In the genomic region with DNA sequence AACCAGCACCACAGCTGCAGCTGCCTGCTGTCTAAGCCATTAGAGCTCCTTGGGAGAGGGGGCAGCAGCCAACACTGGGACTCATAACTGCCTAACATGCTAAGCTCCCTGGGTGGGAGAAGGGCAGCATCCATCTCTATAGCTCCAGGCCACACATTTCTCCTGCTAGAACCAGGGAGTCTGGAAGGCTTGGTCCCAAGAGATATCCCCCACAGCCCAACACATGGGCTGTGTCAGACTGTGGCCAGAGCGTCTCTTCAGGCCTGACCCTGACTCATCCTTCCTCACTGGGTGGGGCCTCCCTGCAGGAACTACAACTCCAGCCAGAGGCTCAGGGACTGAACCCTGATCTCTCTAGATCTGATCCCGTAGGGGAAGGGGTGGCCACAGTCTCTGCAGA, we compare ENCODE assay signal across 18 cellular contexts.
DNase-seq lines count a peak whose midpoint lies in the region; ATAC-seq and TF ChIP-seq lines count a peak whose summit lies in the region.
"Had no signal": no experiment of that assay in that cellular context is flagged by ENCODE, and none has a peak within 500 bp of the region (broad histone marks: within the 10 kb centered on the region; RNA-seq: fewer than 3 reads in every experiment).

No MANE protein-coding gene starts in this region.

- intact Hi-C loops in Right ventricle myocardium inferior (cut with DNase I), result no loop called here
- intact Hi-C loops in left ventricle myocardium superior (cut with micrococcal nuclease), result no loop called here

- no peak for TF ChIP-seq CTCF in GM10248 (IDR thresholded peaks at IDR 0.05; ENCODE audit: control extremely low read depth, extremely low read depth, low read depth, missing control alignments)

- POLR2A ChIA-PET in GM10248 (lab: Yijun Ruan, JAX), result no interaction called here

- peak; percentile 17 for DNase-seq in Right ventricle myocardium inferior (ENCODE audit: missing footprints)
- no peak for DNase-seq in left ventricle myocardium superior
- DNase-seq in RPMI7951 (ENCODE audit: low read depth), result peak; percentile 36
- peak; percentile 34 for DNase-seq in fibroblast of peridontal ligament (ENCODE audit: extremely low read depth)
- DNase-seq in stromal cell of bone marrow (ENCODE audit: low read depth), result peak; percentile 31
- no peak for DNase-seq in GM10248 (ENCODE audit: extremely low spot score)
- no peak for DNase-seq in NCI-H2227 treated with DMSO at 0.1 percent for 48 hours (lab: John Stamatoyannopoulos, UW)
- DNase-seq in RKO (ENCODE audit: low spot score), result no peak
- DNase-seq: activated CD4-positive, alpha-beta memory T cell treated with anti-CD3 and anti-CD28 coated beads for 36 hours; activated T-cell treated with anti-CD3 and anti-CD28 coated beads, Interleukin-2, amount 50 U/mL, for 72 hours; CD4-positive, CD25-positive, alpha-beta regulatory T cell; DND-41; NCI-H1048; right lobe of liver; RPMI8226; T-helper 1 cell had no signal

- ATAC-seq in Right ventricle myocardium inferior (no peak), left ventricle myocardium superior (no peak)
- ATAC-seq: A549; activated T-cell treated with anti-CD3 and anti-CD28 coated beads, Interleukin-2, amount 50 U/mL, for 72 hours; left lobe of liver; right lobe of liver had no signal

- CTCF ChIA-PET in GM10248 (lab: Yijun Ruan, JAX), result no interaction called here

Comparison
In these comparisons a context has a peak if more than half of its experiments do, and no peak if none do; other contexts are left out.
1. DNase-seq: peak in Right ventricle myocardium inferior (single experiment), RPMI7951 (single experiment), fibroblast of peridontal ligament (single experiment) and stromal cell of bone marrow (single experiment); none in left ventricle myocardium superior (single experiment), GM10248 (single experiment), NCI-H2227 treated with DMSO at 0.1 percent for 48 hours (single experiment) and RKO (single experiment).